In genomic region chr1:165481820-165482532, GRCh38 we compare ENCODE assay signal across 9 cellular contexts. TPM values are rescaled to one million over a fixed set of nuclear protein-coding genes. Genes with fewer than 3 reads are reported as not detected.
DNase-seq lines count a peak whose midpoint lies in the region; ATAC-seq and TF ChIP-seq lines count a peak whose summit lies in the region.
"Had no signal": no experiment of that assay in that cellular context is flagged by ENCODE, and none has a peak within 500 bp of the region (broad histone marks: within the 10 kb centered on the region; RNA-seq: fewer than 3 reads in every experiment).

No MANE protein-coding gene starts in this region.

- H3K4me3 ChIP-seq in upper lobe of left lung (no peak overlapping the region), ascending aorta (no peak overlapping the region)

- H3K27ac ChIP-seq in upper lobe of left lung = no peak overlapping the region
- H3K27ac ChIP-seq in ascending aorta = no peak overlapping the region

- intact Hi-C loops in Right ventricle myocardium superior (cut with DNase I) = no loop called here
- intact Hi-C loops in cardiac septum (cut with DNase I) = no loop called here
- intact Hi-C loops in left ventricle myocardium superior (cut with micrococcal nuclease) = no loop called here
- intact Hi-C loops in ascending aorta (cut with DNase I) = no loop called here

- ATAC-seq in Right ventricle myocardium superior (ENCODE audit: poor library complexity) (peak; percentile 87), left ventricle myocardium superior (peak; percentile 94), upper lobe of left lung (ENCODE audit: low FRiP score in 2 of 2) (peak; percentile 66 to 97), GM21576 (IDR thresholded peaks at IDR 0.05; ENCODE audit: unreplicated experiment) (no peak), GM21619 (IDR thresholded peaks at IDR 0.05; ENCODE audit: unreplicated experiment) (no peak)

- H3K27me3 ChIP-seq in upper lobe of left lung (no peaks in the 10 kb centered on the region), ascending aorta (no peaks in the 10 kb centered on the region)

- DNase-seq in Right ventricle myocardium superior = no peak
- DNase-seq in cardiac septum (ENCODE audit: low spot score) = no peak
- peak; percentile 11 for DNase-seq in T1000 (lab: John Stamatoyannopoulos, UW)
- DNase-seq in left ventricle myocardium superior = peak; percentile 44
- peak in 1 of 2 donors; percentile 36 for DNase-seq in upper lobe of left lung
- no peak for DNase-seq in ascending aorta (ENCODE audit: low spot score in 2 of 2)

- H3K9me3 ChIP-seq in upper lobe of left lung = no peaks in the 10 kb centered on the region
- H3K9me3 ChIP-seq in ascending aorta = no peaks in the 10 kb centered on the region

- peaks cover 0 to 5% (median 0%) of the 10 kb centered on the region in 4 donors for H3K4me1 ChIP-seq in upper lobe of left lung
- no peaks in the 10 kb centered on the region for H3K4me1 ChIP-seq in ascending aorta

- WGBS in upper lobe of left lung, 2 donors = 31 to 32% methylated on average over 6 of the region's 6 CpGs

- TF ChIP-seq CTCF in upper lobe of left lung (IDR thresholded peaks at IDR 0.05) (no peak), ascending aorta (IDR thresholded peaks at IDR 0.05) (no peak)

- no peak for TF ChIP-seq POLR2A in upper lobe of left lung (IDR thresholded peaks at IDR 0.05)

- no peak for TF ChIP-seq EP300 in upper lobe of left lung (IDR thresholded peaks at IDR 0.05)

- H3K36me3 ChIP-seq in upper lobe of left lung (no peaks in the 10 kb centered on the region), ascending aorta (no peaks in the 10 kb centered on the region)

RNA-seq across cellular contexts. Expression of gene RXRG, which starts 37.0 kb away (rescaled TPM):
- total RNA-seq in Right ventricle myocardium superior (3.3 TPM), cardiac septum (5.1 TPM), left ventricle myocardium superior (2.2 TPM), upper lobe of left lung (1 to 10 TPM in 4 of 6 donors, not detected in 2; 2.3 to 6.1 (median 3.4) TPM), ascending aorta (not detected)
- total RNA-seq: activated T-helper 2 cell treated with anti-CD3 and anti-CD28 coated beads, Interferon-gamma antibody, Interleukin-2, Interleukin-4, amounts not matched to agents 10 μg/mL and 5 μg/mL and 100 μg/mL, durations not matched to agents 14 hours and 24 hours and 36 hours had no signal

Comparison
In these comparisons a context has a peak if more than half of its experiments do, and no peak if none do; other contexts are left out.
1. DNase-seq: peak in T1000 (single experiment) and left ventricle myocardium superior (single experiment); none in Right ventricle myocardium superior (single experiment), cardiac septum (single experiment) and ascending aorta (0 of 2).
2. ATAC-seq: peak in Right ventricle myocardium superior (single experiment), left ventricle myocardium superior (single experiment) and upper lobe of left lung (2 of 2); none in GM21576 (single experiment) and GM21619 (single experiment).